Comparison of ENCODE assay signal across 8 cellular contexts in the genomic region with DNA sequence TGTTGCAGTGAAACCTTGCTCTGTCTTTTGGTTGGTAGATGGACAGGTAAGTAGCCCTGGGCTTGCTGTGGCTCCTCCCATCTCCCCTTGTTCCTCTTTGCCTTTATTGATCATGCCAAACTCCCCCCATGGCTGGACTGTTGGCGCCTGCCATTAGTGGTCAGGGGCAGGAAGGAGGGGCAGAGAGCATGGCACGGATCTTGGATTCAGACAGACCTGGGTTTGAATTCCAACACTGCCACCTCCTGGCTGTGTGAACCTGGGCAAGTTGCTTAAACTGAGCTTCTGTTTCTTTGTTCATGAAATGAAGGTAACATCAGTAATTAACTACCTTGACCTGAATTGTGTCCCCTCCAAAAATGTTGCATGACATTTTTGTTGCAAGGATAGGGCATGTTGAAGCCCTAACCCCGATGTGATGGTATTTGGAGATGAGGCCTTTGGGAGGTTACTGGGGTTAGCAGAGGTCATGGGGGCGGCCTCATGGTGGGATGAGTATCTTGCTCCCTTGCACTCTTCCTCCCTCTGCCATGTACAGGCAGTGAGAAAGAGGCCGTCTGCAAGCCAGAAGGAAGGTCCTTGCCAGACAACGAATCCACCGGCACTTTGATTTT. TPM values are rescaled to one million over a fixed set of nuclear protein-coding genes. Genes with fewer than 3 reads are reported as not detected.
A peak's percentile ranks its signal among the peaks of the same experiment; 100 is the strongest.
DNase-seq lines count a peak whose midpoint lies in the region; ATAC-seq and TF ChIP-seq lines count a peak whose summit lies in the region.

No MANE protein-coding gene starts in this region.

- H3K27me3 Mint-ChIP-seq in activated naive CD4-positive, alpha-beta T cell treated with anti-CD3 and anti-CD28 coated beads for 36 hours (ENCODE audit: low read depth), result no peaks in the 10 kb centered on the region

- H3K9me3 Mint-ChIP-seq in activated naive CD4-positive, alpha-beta T cell treated with anti-CD3 and anti-CD28 coated beads for 36 hours, result no peaks in the 10 kb centered on the region

- no peak overlapping the region for H3K4me3 Mint-ChIP-seq in activated naive CD4-positive, alpha-beta T cell treated with anti-CD3 and anti-CD28 coated beads for 36 hours

- intact Hi-C loops in activated naive CD4-positive, alpha-beta T cell treated with anti-CD3 and anti-CD28 coated beads for 36 hours (cut with micrococcal nuclease), result loop anchor here (1.0 to 10.0 kb wide), 6 partner anchors 116 to 522 kb away; no protein-coding TSS in a partner anchor
- intact Hi-C loops in spleen (cut with DNase I; ENCODE audit: low total_unique reads), result loop anchor here (10.0 kb wide), 1 partner anchor 250 kb away; no protein-coding TSS in a partner anchor

- no peaks in the 10 kb centered on the region for H3K36me3 Mint-ChIP-seq in activated naive CD4-positive, alpha-beta T cell treated with anti-CD3 and anti-CD28 coated beads for 36 hours (ENCODE audit: low read depth)

- H3K4me3 ChIP-seq in foreskin fibroblast (ENCODE audit: low read depth in 1 of 2, low read length in 2 of 2) (no peak overlapping the region), spleen (no peak overlapping the region)

- peak; percentile 77 for TF ChIP-seq CTCF in LNCAP (IDR thresholded peaks at IDR 0.05)
- TF ChIP-seq CTCF in foreskin fibroblast (IDR thresholded peaks at IDR 0.05; ENCODE audit: low read depth, low read length), result peak; percentile 48
- peak in 6 of 11 experiments; percentile 29 to 38 (median 32) for TF ChIP-seq CTCF in spleen (IDR thresholded peaks at IDR 0.05 in 8 of 11, conservative IDR thresholded peaks at IDR 0.05 in 3 of 11)

- H3K36me3 ChIP-seq in spleen, result no peaks in the 10 kb centered on the region

- ATAC-seq in HG03097 (IDR thresholded peaks at IDR 0.05; ENCODE audit: low FRiP score, unreplicated experiment) (no peak), HG02870 (IDR thresholded peaks at IDR 0.05; ENCODE audit: unreplicated experiment) (no peak)

- 47 to 60% (median 58%) methylated on average over 7 of the region's 7 CpGs for WGBS in spleen, 5 donors

- no peak for TF ChIP-seq POLR2A in spleen (IDR thresholded peaks at IDR 0.05)

- DNase-seq in activated naive CD4-positive, alpha-beta T cell treated with anti-CD3 and anti-CD28 coated beads for 36 hours, result peak; percentile 73
- no peak for DNase-seq in activated naive CD4-positive, alpha-beta T cell treated with Interleukin-2 at 50 U/mL for 16 hours
- DNase-seq in RPMI8226 (peak; percentile 47), foreskin fibroblast (peak in 1 of 2 donors; percentile 66), spleen (no peak)

- H3K4me1 ChIP-seq in spleen, result peaks cover 0 to 23% (median 13%) of the 10 kb centered on the region in 6 donors

- CTCF ChIA-PET in activated naive CD4-positive, alpha-beta T cell treated with anti-CD3 and anti-CD28 coated beads for 36 hours (lab: Charles Lee), result interaction anchor here (0.6 to 5.6 kb wide), 25 partner anchors 8 to 323 kb away, joined by 3 to 70 read pairs (median 4); no protein-coding TSS in a partner anchor

- H3K4me1 Mint-ChIP-seq in activated naive CD4-positive, alpha-beta T cell treated with anti-CD3 and anti-CD28 coated beads for 36 hours (ENCODE audit: low read depth), result peaks cover 8% of the 10 kb centered on the region

- no peak overlapping the region for H3K27ac Mint-ChIP-seq in activated naive CD4-positive, alpha-beta T cell treated with anti-CD3 and anti-CD28 coated beads for 36 hours

- no peaks in the 10 kb centered on the region for H3K9me3 ChIP-seq in spleen

- H3K27me3 ChIP-seq in spleen (replicated peaks in 1 of 7), result peaks cover 0 to 25% (median 0%) of the 10 kb centered on the region in 7 donors

- H3K27ac ChIP-seq in spleen, result no peak overlapping the region

RNA-seq across cellular contexts. Expression of a gene that starts 6.0 kb away (rescaled TPM):
- under 1 TPM; 0.43 to 0.86 TPM for total RNA-seq in activated naive CD4-positive, alpha-beta T cell treated with anti-CD3 and anti-CD28 coated beads for 36 hours
- 1 to 10 TPM; 4.6 to 8.8 (median 5.8) TPM for total RNA-seq in spleen
- polyA plus RNA-seq in spleen, result 1 to 10 TPM; 1.2 to 1.9 (median 1.5) TPM

Comparison
In these comparisons a context has a peak if more than half of its experiments do, and no peak if none do; other contexts are left out.
1. DNase-seq: peak in activated naive CD4-positive, alpha-beta T cell treated with anti-CD3 and anti-CD28 coated beads for 36 hours (single experiment) and RPMI8226 (single experiment); none in activated naive CD4-positive, alpha-beta T cell treated with Interleukin-2 at 50 U/mL for 16 hours (single experiment) and spleen (single experiment).
2. Peak in every context shown above with its lines, with median percentiles within 50 percentile points of each other: CTCF ChIP-seq.